Comparison of ENCODE assay signal across 8 cellular contexts in genomic region chr4:40196724-40197281, GRCh38. TPM values are rescaled to one million over a fixed set of nuclear protein-coding genes. Genes with fewer than 3 reads are reported as not detected.
DNase-seq lines count a peak whose midpoint lies in the region; ATAC-seq and TF ChIP-seq lines count a peak whose summit lies in the region.

RHOH (plus strand) TSS chr4:40197031; CDS start chr4:40243387, 46,356 bp downstream.

- H3K4me1 Mint-ChIP-seq in CD4-positive, CD25-positive, alpha-beta regulatory T cell = peaks cover 0 to 47% (median 29%) of the 10 kb centered on the region in 4 donors
- H3K4me1 Mint-ChIP-seq in activated CD4-positive, alpha-beta memory T cell treated with anti-CD3 and anti-CD28 coated beads for 36 hours (ENCODE audit: low read depth) = peaks cover 49% of the 10 kb centered on the region
- H3K4me1 Mint-ChIP-seq in stimulated activated memory B cell treated with anti-CD40 and anti-IgM and Interleukin-4, amounts not matched to agents 10 μg/mL and 1 μg/mL and 100 μg/mL, for 72 hours = peaks cover 57% of the 10 kb centered on the region

- CTCF ChIA-PET in activated CD4-positive, alpha-beta memory T cell treated with anti-CD3 and anti-CD28 coated beads for 36 hours (lab: Charles Lee) = interaction anchor here (0.7 to 2.3 kb wide), 12 partner anchors 11 to 139 kb away, joined by 3 to 12 read pairs (median 5); no protein-coding TSS in a partner anchor

- TF ChIP-seq POLR2A in gastroesophageal sphincter (IDR thresholded peaks at IDR 0.05) = peak in 1 of 2 donors; percentile 15

- H3K4me1 ChIP-seq in CD4-positive, CD25-positive, alpha-beta regulatory T cell (ENCODE audit: control insufficient read depth, insufficient read depth, low read length, poor library complexity, severe bottlenecking) = peaks cover 67% of the 10 kb centered on the region
- peaks cover 55% of the 10 kb centered on the region for H3K4me1 ChIP-seq in iPS-18a (ENCODE audit: control insufficient read depth, low read depth, low read length)
- no peaks in the 10 kb centered on the region for H3K4me1 ChIP-seq in gastroesophageal sphincter

- H3K36me3 ChIP-seq in CD4-positive, CD25-positive, alpha-beta regulatory T cell (ENCODE audit: control insufficient read depth, insufficient read depth, low read length) = peaks cover 11% of the 10 kb centered on the region
- H3K36me3 ChIP-seq in iPS-18a (ENCODE audit: control insufficient read depth, low read depth, low read length) = no peaks in the 10 kb centered on the region
- H3K36me3 ChIP-seq in gastroesophageal sphincter = no peaks in the 10 kb centered on the region

- no peak for TF ChIP-seq CTCF in HL-60 (IDR thresholded peaks at IDR 0.05; ENCODE audit: insufficient read depth, low read length)
- TF ChIP-seq CTCF in gastroesophageal sphincter (IDR thresholded peaks at IDR 0.05) = no peak

- POLR2A ChIA-PET in activated CD4-positive, alpha-beta memory T cell treated with anti-CD3 and anti-CD28 coated beads for 36 hours (lab: Charles Lee) = interaction anchor here (0.7 to 7.0 kb wide), 15 partner anchors 9 to 141 kb away, joined by 3 to 133 read pairs (median 9); partner anchors contain the start of gene N4BP2

- no peak for TF ChIP-seq EP300 in gastroesophageal sphincter (IDR thresholded peaks at IDR 0.05)

- intact Hi-C loops in activated CD4-positive, alpha-beta memory T cell treated with anti-CD3 and anti-CD28 coated beads for 36 hours (cut with micrococcal nuclease) = loop anchor here (1.0 to 5.0 kb wide), 3 partner anchors 8 to 500 kb away; partner anchors contain the start of gene UBE2K

- H3K9me3 Mint-ChIP-seq in CD4-positive, CD25-positive, alpha-beta regulatory T cell = peaks cover 0 to 3% (median 0%) of the 10 kb centered on the region in 7 donors
- H3K9me3 Mint-ChIP-seq in activated CD4-positive, alpha-beta memory T cell treated with anti-CD3 and anti-CD28 coated beads for 36 hours = no peaks in the 10 kb centered on the region
- no peaks in the 10 kb centered on the region for H3K9me3 Mint-ChIP-seq in stimulated activated memory B cell treated with anti-CD40 and anti-IgM and Interleukin-4, amounts not matched to agents 10 μg/mL and 1 μg/mL and 100 μg/mL, for 72 hours

- ATAC-seq in CD4-positive, CD25-positive, alpha-beta regulatory T cell (ENCODE audit: low read depth in 2 of 2) = peak; percentile 23 to 42
- ATAC-seq in stimulated activated memory B cell treated with anti-CD40 and anti-IgM and Interleukin-4, amounts not matched to agents 10 μg/mL and 1 μg/mL and 100 μg/mL, for 72 hours = peak; percentile 53
- ATAC-seq in gastroesophageal sphincter = no peak

- peak within 1 kb of the TSS; percentile 99 to 100 (median 99) for H3K27ac Mint-ChIP-seq in CD4-positive, CD25-positive, alpha-beta regulatory T cell
- peak within 1 kb of the TSS; percentile 98 for H3K27ac Mint-ChIP-seq in activated CD4-positive, alpha-beta memory T cell treated with anti-CD3 and anti-CD28 coated beads for 36 hours
- peak within 1 kb of the TSS; percentile 96 for H3K27ac Mint-ChIP-seq in stimulated activated memory B cell treated with anti-CD40 and anti-IgM and Interleukin-4, amounts not matched to agents 10 μg/mL and 1 μg/mL and 100 μg/mL, for 72 hours

- no peaks in the 10 kb centered on the region for H3K27me3 ChIP-seq in CD4-positive, CD25-positive, alpha-beta regulatory T cell (ENCODE audit: control insufficient read depth, insufficient read depth, low read length)
- H3K27me3 ChIP-seq in HL-60 (ENCODE audit: insufficient read depth, poor library complexity, severe bottlenecking) (no peaks in the 10 kb centered on the region), iPS-18a (ENCODE audit: control insufficient read depth, insufficient read depth, low read length) (no peaks in the 10 kb centered on the region), gastroesophageal sphincter (peaks cover 5% of the 10 kb centered on the region)

- peak; percentile 74 to 93 (median 85) for DNase-seq in CD4-positive, CD25-positive, alpha-beta regulatory T cell
- DNase-seq in HL-60 (ENCODE audit: low read depth in 1 of 2, low spot score in 1 of 2) (peak in 1 of 2 experiments; percentile 18), LoVo (ENCODE audit: low spot score) (no peak), NCI-H1105 (lab: John Stamatoyannopoulos, UW) (no peak)
- DNase-seq in activated CD4-positive, alpha-beta memory T cell treated with anti-CD3 and anti-CD28 coated beads for 36 hours = peak; percentile 87

- H3K27ac ChIP-seq in CD4-positive, CD25-positive, alpha-beta regulatory T cell (ENCODE audit: insufficient read depth, low read length, poor library complexity, severe bottlenecking) = peak within 1 kb of the TSS; percentile 100
- H3K27ac ChIP-seq in HL-60 (replicated peaks) (peak within 1 kb of the TSS; percentile 82), iPS-18a (ENCODE audit: low read length) (peak within 1 kb of the TSS; percentile 70), gastroesophageal sphincter (peak within 1 kb of the TSS in 1 of 4 donors; percentile 26)

- H3K4me3 ChIP-seq in CD4-positive, CD25-positive, alpha-beta regulatory T cell (ENCODE audit: low read depth, low read length) = peak within 1 kb of the TSS; percentile 97
- H3K4me3 ChIP-seq in HL-60 (replicated peaks; ENCODE audit: insufficient read depth, low read length) = no peak within 1 kb of the TSS
- H3K4me3 ChIP-seq in iPS-18a (ENCODE audit: low read length) = peak within 1 kb of the TSS; percentile 57
- peak within 1 kb of the TSS in 1 of 2 donors; percentile 23 for H3K4me3 ChIP-seq in gastroesophageal sphincter

- peaks cover 42% of the 10 kb centered on the region for H3K36me3 Mint-ChIP-seq in CD4-positive, CD25-positive, alpha-beta regulatory T cell
- H3K36me3 Mint-ChIP-seq in activated CD4-positive, alpha-beta memory T cell treated with anti-CD3 and anti-CD28 coated beads for 36 hours = peaks cover 48% of the 10 kb centered on the region
- peaks cover 12% of the 10 kb centered on the region for H3K36me3 Mint-ChIP-seq in stimulated activated memory B cell treated with anti-CD40 and anti-IgM and Interleukin-4, amounts not matched to agents 10 μg/mL and 1 μg/mL and 100 μg/mL, for 72 hours

- peak within 1 kb of the TSS; percentile 72 for H3K9ac ChIP-seq in iPS-18a (ENCODE audit: low read length)

- WGBS in gastroesophageal sphincter (ENCODE audit: low coverage in 1 of 2), 2 donors = 20 to 50% methylated on average over 4 to 13 of the region's 14 CpGs

- H3K4me3 Mint-ChIP-seq in CD4-positive, CD25-positive, alpha-beta regulatory T cell = peak within 1 kb of the TSS; percentile 97 to 99 (median 98)
- H3K4me3 Mint-ChIP-seq in activated CD4-positive, alpha-beta memory T cell treated with anti-CD3 and anti-CD28 coated beads for 36 hours = peak within 1 kb of the TSS; percentile 93
- H3K4me3 Mint-ChIP-seq in stimulated activated memory B cell treated with anti-CD40 and anti-IgM and Interleukin-4, amounts not matched to agents 10 μg/mL and 1 μg/mL and 100 μg/mL, for 72 hours = peak within 1 kb of the TSS; percentile 94

- peaks cover 10% of the 10 kb centered on the region for H3K27me3 Mint-ChIP-seq in CD4-positive, CD25-positive, alpha-beta regulatory T cell
- no peaks in the 10 kb centered on the region for H3K27me3 Mint-ChIP-seq in activated CD4-positive, alpha-beta memory T cell treated with anti-CD3 and anti-CD28 coated beads for 36 hours
- H3K27me3 Mint-ChIP-seq in stimulated activated memory B cell treated with anti-CD40 and anti-IgM and Interleukin-4, amounts not matched to agents 10 μg/mL and 1 μg/mL and 100 μg/mL, for 72 hours = no peaks in the 10 kb centered on the region

- H3K9me3 ChIP-seq in CD4-positive, CD25-positive, alpha-beta regulatory T cell (ENCODE audit: control insufficient read depth in 2 of 2, low read length in 2 of 2) = no peaks in the 10 kb centered on the region
- no peaks in the 10 kb centered on the region for H3K9me3 ChIP-seq in iPS-18a (ENCODE audit: control insufficient read depth, low read depth, low read length)
- H3K9me3 ChIP-seq in gastroesophageal sphincter = no peaks in the 10 kb centered on the region

RNA-seq across cellular contexts. Expression of gene RHOH, which starts in this region (rescaled TPM):
- total RNA-seq in CD4-positive, CD25-positive, alpha-beta regulatory T cell = 645 TPM
- polyA plus RNA-seq in CD4-positive, CD25-positive, alpha-beta regulatory T cell = 100 to 1,000 TPM; 360 to 479 (median 397) TPM
- 10 to 100 TPM; 97.5 to 98.6 TPM for total RNA-seq in activated CD4-positive, alpha-beta memory T cell treated with anti-CD3 and anti-CD28 coated beads for 36 hours
- total RNA-seq in gastroesophageal sphincter = 1 to 10 TPM in 2 of 4 donors, under 1 TPM in 2; 0.42 to 4.4 (median 1.0) TPM

Comparison
In these comparisons a context has a peak if more than half of its experiments do, and no peak if none do; other contexts are left out.
1. RNA of gene RHOH (total RNA-seq): 645 TPM in CD4-positive, CD25-positive, alpha-beta regulatory T cell (single experiment) and 97.5 to 98.6 TPM in activated CD4-positive, alpha-beta memory T cell treated with anti-CD3 and anti-CD28 coated beads for 36 hours; 0.42 to 4.4 TPM in gastroesophageal sphincter; every median in the first group is over 10 times any median in the second.
2. DNase-seq: peak in CD4-positive, CD25-positive, alpha-beta regulatory T cell (3 of 3) and activated CD4-positive, alpha-beta memory T cell treated with anti-CD3 and anti-CD28 coated beads for 36 hours (single experiment); none in LoVo (single experiment) and NCI-H1105 (single experiment).
3. Peak in every context shown above with its lines, with median percentiles within 50 percentile points of each other: H3K27ac Mint-ChIP-seq and H3K4me3 Mint-ChIP-seq.